In the genomic region with DNA sequence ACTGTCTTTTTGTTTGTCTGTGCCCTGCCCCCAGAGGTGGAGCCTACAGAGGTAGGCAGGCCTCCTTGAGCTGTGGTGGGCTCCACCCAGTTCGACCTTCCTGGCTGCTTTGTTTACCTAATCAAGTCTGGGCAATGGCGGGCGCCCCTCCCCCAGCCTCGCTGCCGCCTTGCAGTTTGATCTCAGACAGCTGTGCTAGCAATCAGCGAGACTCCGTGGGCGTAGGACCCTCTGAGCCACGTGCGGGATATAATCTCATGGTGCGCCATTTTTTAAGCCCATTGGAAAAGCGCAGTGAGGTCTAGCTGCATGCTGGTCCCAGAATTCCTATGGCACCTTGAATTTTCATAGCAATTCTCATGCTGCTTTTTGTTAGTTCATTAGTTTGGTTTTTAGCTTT, we compare ENCODE assay signal across 2 cellular contexts.
TF ChIP-seq lines count a peak whose summit lies in the region.

No MANE protein-coding gene starts in this region.

TF ChIP-seq in HEK293, 187 proteins besides CTCF, POLR2A, EP300 and RAD21:
- 0 out of 2 replicates have a peak, but pooled peaks have one; percentile 16 for TF ChIP-seq YY1 (tag by site-specific recombination; IDR thresholded peaks at IDR 0.05)

TF ChIP-seq in HepG2, 621 proteins besides CTCF, POLR2A, EP300 and RAD21 (continued from another document):
- TF ChIP-seq, protein P1, sequence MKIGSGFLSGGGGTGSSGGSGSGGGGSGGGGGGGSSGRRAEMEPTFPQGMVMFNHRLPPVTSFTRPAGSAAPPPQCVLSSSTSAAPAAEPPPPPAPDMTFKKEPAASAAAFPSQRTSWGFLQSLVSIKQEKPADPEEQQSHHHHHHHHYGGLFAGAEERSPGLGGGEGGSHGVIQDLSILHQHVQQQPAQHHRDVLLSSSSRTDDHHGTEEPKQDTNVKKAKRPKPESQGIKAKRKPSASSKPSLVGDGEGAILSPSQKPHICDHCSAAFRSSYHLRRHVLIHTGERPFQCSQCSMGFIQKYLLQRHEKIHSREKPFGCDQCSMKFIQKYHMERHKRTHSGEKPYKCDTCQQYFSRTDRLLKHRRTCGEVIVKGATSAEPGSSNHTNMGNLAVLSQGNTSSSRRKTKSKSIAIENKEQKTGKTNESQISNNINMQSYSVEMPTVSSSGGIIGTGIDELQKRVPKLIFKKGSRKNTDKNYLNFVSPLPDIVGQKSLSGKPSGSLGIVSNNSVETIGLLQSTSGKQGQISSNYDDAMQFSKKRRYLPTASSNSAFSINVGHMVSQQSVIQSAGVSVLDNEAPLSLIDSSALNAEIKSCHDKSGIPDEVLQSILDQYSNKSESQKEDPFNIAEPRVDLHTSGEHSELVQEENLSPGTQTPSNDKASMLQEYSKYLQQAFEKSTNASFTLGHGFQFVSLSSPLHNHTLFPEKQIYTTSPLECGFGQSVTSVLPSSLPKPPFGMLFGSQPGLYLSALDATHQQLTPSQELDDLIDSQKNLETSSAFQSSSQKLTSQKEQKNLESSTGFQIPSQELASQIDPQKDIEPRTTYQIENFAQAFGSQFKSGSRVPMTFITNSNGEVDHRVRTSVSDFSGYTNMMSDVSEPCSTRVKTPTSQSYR (CRISPR knock-in tag; IDR thresholded peaks at IDR 0.05; ENCODE audit: borderline replicate concordance): peak; percentile 67; the same call in 1 of the 2 replicates
